ENCODE assay signal across 20 cellular contexts in genomic region chr12:91628656-91629055, GRCh38.
DNase-seq lines count a peak whose midpoint lies in the region; ATAC-seq and TF ChIP-seq lines count a peak whose summit lies in the region.
"Had no signal": no experiment of that assay in that cellular context is flagged by ENCODE, and none has a peak within 500 bp of the region (broad histone marks: within the 10 kb centered on the region; RNA-seq: fewer than 3 reads in every experiment).

No MANE protein-coding gene starts in this region.

- H3K27ac ChIP-seq in SK-N-SH (ENCODE audit: low read depth in 2 of 2, low read length in 1 of 2): peak overlapping the region in 1 of 2 experiments; percentile 99; a peak in 2 of 4 replicates
- H3K27ac ChIP-seq: 22Rv1, C4-2B, KMS-11 had no signal

- H3K4me3 Mint-ChIP-seq in stimulated activated naive CD8-positive, alpha-beta T cell treated with anti-CD3 and anti-CD28 coated beads, Interleukin-15, amount 100 ng/mL, for 72 hours: no peak overlapping the region
- H3K4me3 Mint-ChIP-seq: CD8-positive, alpha-beta memory T cell had no signal

- H3K9me3 Mint-ChIP-seq in stimulated activated naive CD8-positive, alpha-beta T cell treated with anti-CD3 and anti-CD28 coated beads, Interleukin-15, amount 100 ng/mL, for 72 hours: peaks cover 17 to 38% of the 10 kb centered on the region in 2 donors

- no peak overlapping the region for H2AFZ ChIP-seq in SK-N-SH (ENCODE audit: low read depth)

- no peak overlapping the region for H3K4me3 ChIP-seq in SK-N-SH (ENCODE audit: low read depth in 2 of 2, low read length in 1 of 2)

- no peaks in the 10 kb centered on the region for H3K9me3 ChIP-seq in SK-N-SH

- no peaks in the 10 kb centered on the region for H3K27me3 ChIP-seq in SK-N-SH (ENCODE audit: insufficient read depth)

- TF ChIP-seq EP300 in SK-N-SH (IDR thresholded peaks at IDR 0.05; ENCODE audit: borderline replicate concordance in 1 of 2, low read depth in 1 of 2, low read length in 1 of 2): no peak

- H3K36me3 ChIP-seq in SK-N-SH (replicated peaks in 1 of 2; ENCODE audit: control insufficient read depth in 1 of 2, insufficient read depth in 2 of 2, low read length in 1 of 2): no peaks in the 10 kb centered on the region

- CTCF ChIA-PET in SK-N-SH (lab: Yijun Ruan, JAX): interaction anchor here (1.2 kb wide), 1 partner anchor 246 kb away, joined by 4 read pairs; no protein-coding TSS in a partner anchor

- no peaks in the 10 kb centered on the region for H3K9me2 ChIP-seq in SK-N-SH

- H3K79me2 ChIP-seq in SK-N-SH (ENCODE audit: insufficient read depth): no peaks in the 10 kb centered on the region

- no peak overlapping the region for H3K9ac ChIP-seq in SK-N-SH
- H3K9ac ChIP-seq: KMS-11 had no signal

- H3F3A ChIP-seq in SK-N-SH (replicated peaks; ENCODE audit: insufficient read depth): no peaks in the 10 kb centered on the region

- H4K20me1 ChIP-seq in SK-N-SH (ENCODE audit: insufficient read depth): no peaks in the 10 kb centered on the region

- no peak for ATAC-seq in SK-N-SH treated with all-trans-retinoic acid at 6 μM for 48 hours
- no peak for ATAC-seq in stimulated activated naive CD8-positive, alpha-beta T cell treated with anti-CD3 and anti-CD28 coated beads, Interleukin-15, amount 100 ng/mL, for 72 hours
- ATAC-seq: Panc1 had no signal

- POLR2A ChIA-PET in SK-N-SH (lab: Yijun Ruan, JAX): no interaction called here

- WGBS in SK-N-SH (ENCODE audit: low lambda C conversion rate): 2% methylated on average over 2 of the region's 2 CpGs

- peaks cover 0 to 13% of the 10 kb centered on the region in 2 experiments; a peak in 2 of 4 replicates for H3K4me1 ChIP-seq in SK-N-SH (ENCODE audit: control insufficient read depth in 1 of 2, insufficient read depth in 2 of 2, low read depth in 1 of 2, low read length in 1 of 2)

- TF ChIP-seq CTCF in SK-N-SH (IDR thresholded peaks at IDR 0.05): no peak

- DNase-seq in DMS 273 (lab: John Stamatoyannopoulos, UW; ENCODE audit: unreplicated experiment) (peak; percentile 6), DMS 273 treated with DMSO at 0.1 percent for 48 hours (lab: John Stamatoyannopoulos, UW) (no peak), SK-N-SH (no peak), NCI-H69 (lab: John Stamatoyannopoulos, UW) (peak; percentile 57), myocyte (ENCODE audit: low read depth) (peak; percentile 6), middle frontal gyrus (ENCODE audit: extremely low spot score, low spot score) (no peak)
- no peak for DNase-seq in stimulated activated naive CD8-positive, alpha-beta T cell treated with anti-CD3 and anti-CD28 coated beads, Interleukin-15, amount 100 ng/mL, for 72 hours
- DNase-seq: CD8-positive, alpha-beta memory T cell; DMS79; IMR-90; NCI-H187 treated with DMSO at 0.1 percent for 48 hours; NCI-H226; NCI-H526 treated with DMSO at 0.1 percent for 48 hours; SIG-M5; T-helper 1 cell had no signal

- no peak for TF ChIP-seq RAD21 in SK-N-SH (IDR thresholded peaks at IDR 0.05; ENCODE audit: low read length)

- H3K27me3 Mint-ChIP-seq in stimulated activated naive CD8-positive, alpha-beta T cell treated with anti-CD3 and anti-CD28 coated beads, Interleukin-15, amount 100 ng/mL, for 72 hours: no peaks in the 10 kb centered on the region

- H3K4me1 Mint-ChIP-seq in stimulated activated naive CD8-positive, alpha-beta T cell treated with anti-CD3 and anti-CD28 coated beads, Interleukin-15, amount 100 ng/mL, for 72 hours: no peaks in the 10 kb centered on the region
- H3K4me1 Mint-ChIP-seq: CD8-positive, alpha-beta memory T cell had no signal

- H3K4me2 ChIP-seq in SK-N-SH: no peak overlapping the region
- H3K4me2 ChIP-seq: KMS-11 had no signal

- no peak overlapping the region for H3K27ac Mint-ChIP-seq in stimulated activated naive CD8-positive, alpha-beta T cell treated with anti-CD3 and anti-CD28 coated beads, Interleukin-15, amount 100 ng/mL, for 72 hours
- H3K27ac Mint-ChIP-seq: CD8-positive, alpha-beta memory T cell had no signal

TF ChIP-seq in SK-N-SH treated with all-trans-retinoic acid at 6 μM for 48 hours, 23 proteins besides CTCF, POLR2A, EP300 and RAD21:
- TF ChIP-seq ISL1 (CRISPR knock-in tag; IDR thresholded peaks at IDR 0.05) (peak; percentile 17; the same call in 1 of the 2 replicates), PPARA (CRISPR knock-in tag; IDR thresholded peaks at IDR 0.05; ENCODE audit: borderline replicate concordance) (no peak), ZNF565 (CRISPR knock-in tag; conservative IDR thresholded peaks at IDR 0.05; ENCODE audit: low read depth) (no peak), ZC3H10 (CRISPR knock-in tag; IDR thresholded peaks at IDR 0.05) (no peak)

TF ChIP-seq in SK-N-SH, 30 proteins besides CTCF, POLR2A, EP300 and RAD21:
- TF ChIP-seq EZH2phosphoT487 (IDR thresholded peaks at IDR 0.05; ENCODE audit: borderline replicate concordance, low read depth): no peak
- TF ChIP-seq RFX5 (IDR thresholded peaks at IDR 0.05; ENCODE audit: low read length): no peak
- no peak for TF ChIP-seq PBX3 (IDR thresholded peaks at IDR 0.05)
- no peak for TF ChIP-seq FOXM1 (IDR thresholded peaks at IDR 0.05; ENCODE audit: low read depth)
- TF ChIP-seq NRF1 (IDR thresholded peaks at IDR 0.05; ENCODE audit: low read depth, low read length): no peak
- TF ChIP-seq MEF2A (IDR thresholded peaks at IDR 0.05; ENCODE audit: borderline replicate concordance, low read depth): no peak
- TF ChIP-seq GATA2 (CRISPR knock-in tag; IDR thresholded peaks at IDR 0.05): no peak
- no peak for TF ChIP-seq TCF12 (IDR thresholded peaks at IDR 0.05)
- no peak for TF ChIP-seq USF1 (IDR thresholded peaks at IDR 0.05; ENCODE audit: borderline replicate concordance, low read depth)
- no peak for TF ChIP-seq RXRA (IDR thresholded peaks at IDR 0.05; ENCODE audit: borderline replicate concordance, low read depth)
- no peak for TF ChIP-seq FOXJ3 (CRISPR knock-in tag; IDR thresholded peaks at IDR 0.05)
- no peak for TF ChIP-seq TEAD4 (IDR thresholded peaks at IDR 0.05; ENCODE audit: borderline replicate concordance, insufficient read depth)
- TF ChIP-seq NFIC (IDR thresholded peaks at IDR 0.05; ENCODE audit: borderline replicate concordance): no peak
- no peak for TF ChIP-seq YY1 (IDR thresholded peaks at IDR 0.05; ENCODE audit: low read depth)
- no peak for TF ChIP-seq CHD2 (IDR thresholded peaks at IDR 0.05; ENCODE audit: low read length, partially characterized antibody)
- TF ChIP-seq POLR2AphosphoS5 (IDR thresholded peaks at IDR 0.05; ENCODE audit: low read depth, low read length): no peak
- no peak for TF ChIP-seq ELF1 (IDR thresholded peaks at IDR 0.05)
- TF ChIP-seq GABPA (IDR thresholded peaks at IDR 0.05; ENCODE audit: low read depth): no peak
- TF ChIP-seq REST (IDR thresholded peaks at IDR 0.05; ENCODE audit: low read depth, low read length): no peak
- no peak for TF ChIP-seq MAX (IDR thresholded peaks at IDR 0.05; ENCODE audit: low read depth)

Comparison
In these comparisons a context has a peak if more than half of its experiments do, and no peak if none do; other contexts are left out.
1. DNase-seq: peak in DMS 273 (single experiment), NCI-H69 (single experiment) and myocyte (single experiment); none in DMS 273 treated with DMSO at 0.1 percent for 48 hours (single experiment), SK-N-SH (single experiment), middle frontal gyrus (single experiment) and stimulated activated naive CD8-positive, alpha-beta T cell treated with anti-CD3 and anti-CD28 coated beads, Interleukin-15, amount 100 ng/mL, for 72 hours (0 of 2).